13 cellular contexts compared by ENCODE assay signal in the genomic region with DNA sequence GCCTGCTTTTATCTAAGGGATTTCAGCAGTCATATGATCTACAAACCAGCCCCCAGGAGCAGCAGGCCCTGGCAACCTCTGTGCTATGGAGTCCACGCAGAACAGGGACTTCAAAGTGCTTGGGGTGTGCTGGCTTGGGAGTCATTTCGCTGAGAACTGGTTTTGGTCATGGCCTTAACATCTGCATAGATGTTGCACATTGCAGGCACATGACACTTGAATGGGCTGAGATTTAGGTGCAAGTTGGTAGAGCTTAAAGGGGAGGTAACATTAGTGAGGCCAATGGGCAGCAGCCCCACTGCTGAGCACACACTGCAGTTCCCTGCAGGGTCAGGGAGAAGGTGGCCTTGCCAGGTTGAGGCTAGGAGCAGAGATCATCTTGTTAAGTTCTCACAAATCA. TPM values are rescaled to one million over a fixed set of nuclear protein-coding genes. Genes with fewer than 3 reads are reported as not detected.
A peak's percentile ranks its signal among the peaks of the same experiment; 100 is the strongest.
DNase-seq lines count a peak whose midpoint lies in the region; ATAC-seq and TF ChIP-seq lines count a peak whose summit lies in the region.
"Had no signal": no experiment of that assay in that cellular context is flagged by ENCODE, and none has a peak within 500 bp of the region (broad histone marks: within the 10 kb centered on the region; RNA-seq: fewer than 3 reads in every experiment).

No MANE protein-coding gene starts in this region.

- no peaks in the 10 kb centered on the region for H3K27me3 ChIP-seq in mesenchymal stem cell (ENCODE audit: control insufficient read depth in 1 of 2, insufficient read depth in 1 of 2, low read length in 2 of 2)
- H3K27me3 ChIP-seq: heart left ventricle, spleen had no signal

- peak overlapping the region; percentile 4 for H4K8ac ChIP-seq in mesenchymal stem cell (ENCODE audit: low read length)

- DNase-seq in activated naive CD8-positive, alpha-beta T cell treated with anti-CD3 and anti-CD28 coated beads for 36 hours = no peak
- no peak for DNase-seq in central memory CD8-positive, alpha-beta T cell (ENCODE audit: low spot score in 2 of 2)
- DNase-seq in mesenchymal stem cell (no peak), type B pancreatic cell (ENCODE audit: extremely low spot score, unreplicated experiment) (no peak), T-cell (no peak), activated gamma-delta T cell (lab: John Stamatoyannopoulos, UW) (no peak)
- no peak for DNase-seq in stimulated activated CD4-positive, alpha-beta T cell treated with anti-CD3 and anti-CD28 coated beads, Interleukin-12 subunit alpha, Interleukin-12 subunit beta, amount 100 ng/mL, for 4 hours
- DNase-seq: activated CD4-positive, alpha-beta T cell treated with anti-CD3 and anti-CD28 coated beads, Interleukin-2, amount 10 ng/mL, durations not matched to agents 7 days and 5 days; heart left ventricle; left cardiac atrium; spleen had no signal

- H2BK5ac ChIP-seq in mesenchymal stem cell (ENCODE audit: low read depth, low read length, poor library complexity, severe bottlenecking) = no peak overlapping the region

- no peak overlapping the region for H3K14ac ChIP-seq in mesenchymal stem cell (ENCODE audit: low read length in 2 of 2)

- peaks cover 14% of the 10 kb centered on the region for H3K4me1 ChIP-seq in mesenchymal stem cell (ENCODE audit: control insufficient read depth, insufficient read depth, low read depth, low read length)

- H3K36me3 ChIP-seq in mesenchymal stem cell (ENCODE audit: control insufficient read depth in 1 of 2, insufficient read depth in 2 of 2, low read depth in 1 of 2, low read length in 2 of 2) = peaks cover 0 to 6% of the 10 kb centered on the region in 2 experiments
- H3K36me3 ChIP-seq: heart left ventricle, spleen had no signal

- WGBS in mesenchymal stem cell = 90% methylated on average over 2 of the region's 2 CpGs

- peak overlapping the region; percentile 69 for H3K27ac ChIP-seq in mesenchymal stem cell (ENCODE audit: low read length, poor library complexity, severe bottlenecking)
- H3K27ac ChIP-seq: heart left ventricle had no signal

- no peak overlapping the region for H3K4me3 Mint-ChIP-seq in activated naive CD8-positive, alpha-beta T cell
- H3K4me3 Mint-ChIP-seq in activated naive CD8-positive, alpha-beta T cell treated with anti-CD3 and anti-CD28 coated beads for 36 hours = no peak overlapping the region
- H3K4me3 Mint-ChIP-seq in central memory CD8-positive, alpha-beta T cell = no peak overlapping the region
- H3K4me3 Mint-ChIP-seq in type B pancreatic cell (peak overlapping the region; percentile 9), T-cell (no peak overlapping the region)
- H3K4me3 Mint-ChIP-seq: activated CD4-positive, alpha-beta T cell treated with anti-CD3 and anti-CD28 coated beads, Interleukin-2, amount 10 ng/mL, durations not matched to agents 7 days and 5 days; T-helper 1 cell treated with Interleukin-12 subunit alpha and Interleukin-12 subunit beta and Interleukin-4 antibody, amounts not matched to agents 30 μg/mL and 1 μg/mL, for 36 hours had no signal

- no peak overlapping the region for H2AFZ ChIP-seq in mesenchymal stem cell (ENCODE audit: low read depth, low read length)

- H3K36me3 Mint-ChIP-seq in activated naive CD8-positive, alpha-beta T cell = no peaks in the 10 kb centered on the region
- peaks cover 13% of the 10 kb centered on the region for H3K36me3 Mint-ChIP-seq in activated naive CD8-positive, alpha-beta T cell treated with anti-CD3 and anti-CD28 coated beads for 36 hours
- H3K36me3 Mint-ChIP-seq in central memory CD8-positive, alpha-beta T cell (ENCODE audit: insufficient read depth) = peaks cover 4% of the 10 kb centered on the region
- H3K36me3 Mint-ChIP-seq in type B pancreatic cell (peaks cover 7% of the 10 kb centered on the region), T-cell (peaks cover 3% of the 10 kb centered on the region)

- H3K27ac Mint-ChIP-seq in activated naive CD8-positive, alpha-beta T cell = peak overlapping the region; percentile 41
- H3K27ac Mint-ChIP-seq in activated naive CD8-positive, alpha-beta T cell treated with anti-CD3 and anti-CD28 coated beads for 36 hours = no peak overlapping the region
- H3K27ac Mint-ChIP-seq in central memory CD8-positive, alpha-beta T cell (ENCODE audit: low read depth) = peak overlapping the region; percentile 4
- H3K27ac Mint-ChIP-seq in type B pancreatic cell = peak overlapping the region; percentile 87
- no peak overlapping the region for H3K27ac Mint-ChIP-seq in T-cell
- H3K27ac Mint-ChIP-seq: activated CD4-positive, alpha-beta T cell treated with anti-CD3 and anti-CD28 coated beads, Interleukin-2, amount 10 ng/mL, durations not matched to agents 7 days and 5 days; T-helper 1 cell treated with Interleukin-12 subunit alpha and Interleukin-12 subunit beta and Interleukin-4 antibody, amounts not matched to agents 30 μg/mL and 1 μg/mL, for 36 hours had no signal

- TF ChIP-seq CTCF in type B pancreatic cell (conservative IDR thresholded peaks at IDR 0.05) = no peak

- H2AK5ac ChIP-seq in mesenchymal stem cell (ENCODE audit: low read length, severe bottlenecking) = peak overlapping the region; percentile 78

- H3K9me3 Mint-ChIP-seq in activated naive CD8-positive, alpha-beta T cell (ENCODE audit: low read depth) = no peaks in the 10 kb centered on the region
- no peaks in the 10 kb centered on the region for H3K9me3 Mint-ChIP-seq in activated naive CD8-positive, alpha-beta T cell treated with anti-CD3 and anti-CD28 coated beads for 36 hours
- H3K9me3 Mint-ChIP-seq in central memory CD8-positive, alpha-beta T cell = no peaks in the 10 kb centered on the region
- H3K9me3 Mint-ChIP-seq in type B pancreatic cell (no peaks in the 10 kb centered on the region), T-cell (no peaks in the 10 kb centered on the region)
- H3K9me3 Mint-ChIP-seq: activated CD4-positive, alpha-beta T cell treated with anti-CD3 and anti-CD28 coated beads, Interleukin-2, amount 10 ng/mL, durations not matched to agents 7 days and 5 days; T-helper 1 cell treated with Interleukin-12 subunit alpha and Interleukin-12 subunit beta and Interleukin-4 antibody, amounts not matched to agents 30 μg/mL and 1 μg/mL, for 36 hours had no signal

- peak overlapping the region in 1 of 2 experiments; percentile 49 for H3K4ac ChIP-seq in mesenchymal stem cell (ENCODE audit: low read depth in 1 of 2, low read length in 2 of 2)

- H3K4me2 ChIP-seq in mesenchymal stem cell (ENCODE audit: low read length, poor library complexity, severe bottlenecking) = no peak overlapping the region

- no peak overlapping the region for H3K4me3 ChIP-seq in mesenchymal stem cell (ENCODE audit: insufficient read depth in 1 of 2, low read depth in 1 of 2, low read length in 2 of 2)
- H3K4me3 ChIP-seq: heart left ventricle, spleen had no signal

- CTCF ChIA-PET in T-cell (lab: Charles Lee) = no interaction called here

- no peak overlapping the region for H3K18ac ChIP-seq in mesenchymal stem cell (ENCODE audit: low read depth in 1 of 2, low read length in 2 of 2)

- no peak overlapping the region for H3K23ac ChIP-seq in mesenchymal stem cell (ENCODE audit: low read length in 2 of 2)

- no peaks in the 10 kb centered on the region for H3K27me3 Mint-ChIP-seq in activated naive CD8-positive, alpha-beta T cell
- H3K27me3 Mint-ChIP-seq in activated naive CD8-positive, alpha-beta T cell treated with anti-CD3 and anti-CD28 coated beads for 36 hours = no peaks in the 10 kb centered on the region
- no peaks in the 10 kb centered on the region for H3K27me3 Mint-ChIP-seq in central memory CD8-positive, alpha-beta T cell
- H3K27me3 Mint-ChIP-seq in type B pancreatic cell = no peaks in the 10 kb centered on the region
- H3K27me3 Mint-ChIP-seq in T-cell = no peaks in the 10 kb centered on the region
- H3K27me3 Mint-ChIP-seq: activated CD4-positive, alpha-beta T cell treated with anti-CD3 and anti-CD28 coated beads, Interleukin-2, amount 10 ng/mL, durations not matched to agents 7 days and 5 days had no signal

- peak overlapping the region; percentile 11 for H3K9ac ChIP-seq in mesenchymal stem cell (ENCODE audit: low read length)

- H4K91ac ChIP-seq in mesenchymal stem cell (ENCODE audit: low read length) = peak overlapping the region; percentile 62

- POLR2A ChIA-PET in T-cell (lab: Charles Lee) = no interaction called here

- H2BK12ac ChIP-seq in mesenchymal stem cell (ENCODE audit: low read length in 2 of 2) = peak overlapping the region in 1 of 2 experiments; percentile 62

- no peak for ATAC-seq in central memory CD8-positive, alpha-beta T cell (replicated peaks; ENCODE audit: extremely low read depth, poor library complexity, severe bottlenecking)
- ATAC-seq in T-cell (replicated peaks in 1 of 4) = no peak

- H2BK120ac ChIP-seq in mesenchymal stem cell (ENCODE audit: low read depth, low read length) = no peak overlapping the region

- no peak overlapping the region for H2BK15ac ChIP-seq in mesenchymal stem cell (ENCODE audit: low read depth, poor library complexity, severe bottlenecking)

- H3K79me1 ChIP-seq in mesenchymal stem cell (replicated peaks; ENCODE audit: low read length, poor library complexity, severe bottlenecking) = peaks cover 8% of the 10 kb centered on the region

- no peaks in the 10 kb centered on the region for H3K9me3 ChIP-seq in mesenchymal stem cell (ENCODE audit: control insufficient read depth, low read length)
- H3K9me3 ChIP-seq: heart left ventricle, spleen had no signal

- peaks cover 89% of the 10 kb centered on the region for H3K4me1 Mint-ChIP-seq in activated naive CD8-positive, alpha-beta T cell (ENCODE audit: low read depth)
- peaks cover 80% of the 10 kb centered on the region for H3K4me1 Mint-ChIP-seq in activated naive CD8-positive, alpha-beta T cell treated with anti-CD3 and anti-CD28 coated beads for 36 hours
- H3K4me1 Mint-ChIP-seq in central memory CD8-positive, alpha-beta T cell = peaks cover 79% of the 10 kb centered on the region
- H3K4me1 Mint-ChIP-seq in type B pancreatic cell (ENCODE audit: unreplicated experiment) (peaks cover 74% of the 10 kb centered on the region), T-cell (peaks cover 82 to 88% (median 86%) of the 10 kb centered on the region in 3 donors)

RNA-seq across cellular contexts. Expression of a gene that starts 43.6 kb away (rescaled TPM):
- 10 to 100 TPM; 17.4 to 18.5 TPM for total RNA-seq in activated naive CD8-positive, alpha-beta T cell treated with anti-CD3 and anti-CD28 coated beads for 36 hours
- 12.3 TPM for polyA plus RNA-seq in mesenchymal stem cell (2013, experiment 1 of 2)
- 11.2 TPM for polyA plus RNA-seq in mesenchymal stem cell (2013, experiment 2 of 2)
- total RNA-seq in type B pancreatic cell (ENCODE audit: low replicate concordance) = 43.9 and 67.0 TPM in 2 replicates
- 10 to 100 TPM; 38.1 to 50.1 (median 39.6) TPM for total RNA-seq in T-cell

Comparison
In these comparisons a context has a peak if more than half of its experiments do, and no peak if none do; other contexts are left out.
1. H3K27ac Mint-ChIP-seq: peak in activated naive CD8-positive, alpha-beta T cell (single experiment), central memory CD8-positive, alpha-beta T cell (single experiment) and type B pancreatic cell (single experiment); none in activated naive CD8-positive, alpha-beta T cell treated with anti-CD3 and anti-CD28 coated beads for 36 hours (single experiment) and T-cell (0 of 2).